In the genomic region with DNA sequence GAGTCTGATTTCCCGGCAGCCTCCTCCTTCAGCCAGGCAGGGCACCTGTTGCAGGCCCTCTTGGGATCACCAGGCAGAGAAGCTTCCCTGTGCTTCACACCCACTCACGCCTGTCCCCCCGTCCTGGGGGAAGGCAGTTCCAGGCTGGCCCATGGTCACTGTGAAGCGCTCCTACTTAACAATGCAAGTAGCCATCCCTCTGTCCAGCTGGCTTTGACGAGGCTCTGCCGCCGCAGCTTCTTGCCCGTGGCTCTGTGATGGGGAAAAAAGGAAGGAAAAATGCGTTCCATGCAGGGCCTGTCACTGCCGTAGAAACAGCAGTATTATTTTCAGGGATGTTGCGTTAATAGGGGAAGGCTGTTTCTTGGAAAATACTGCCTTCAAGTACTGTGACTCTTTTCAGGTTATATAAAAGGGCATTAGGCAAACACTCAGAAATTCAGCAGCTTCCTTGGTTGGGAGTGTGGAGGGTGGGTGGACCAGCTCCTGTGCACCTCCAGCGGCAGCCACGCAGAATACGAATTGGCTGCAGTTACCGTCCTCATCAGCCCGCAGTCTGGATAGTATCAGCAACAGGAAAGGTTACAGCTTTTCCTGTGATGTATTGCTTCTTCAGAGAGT, we compare ENCODE assay signal across 9 cellular contexts.
DNase-seq lines count a peak whose midpoint lies in the region; ATAC-seq and TF ChIP-seq lines count a peak whose summit lies in the region.
"Had no signal": no experiment of that assay in that cellular context is flagged by ENCODE, and none has a peak within 500 bp of the region (broad histone marks: within the 10 kb centered on the region; RNA-seq: fewer than 3 reads in every experiment).

No MANE protein-coding gene starts in this region.

- H3K36me3 Mint-ChIP-seq in HFFc6 (ENCODE audit: low read depth) = peaks cover under 1% of the 10 kb centered on the region; the same call in 1 of the 2 replicates
- no peaks in the 10 kb centered on the region for H3K36me3 Mint-ChIP-seq in central memory CD8-positive, alpha-beta T cell (ENCODE audit: insufficient read depth)

- H3K27me3 ChIP-seq in skeletal muscle satellite cell (ENCODE audit: control insufficient read depth, insufficient read depth, low read length) = no peaks in the 10 kb centered on the region

- peaks cover 22% of the 10 kb centered on the region for H3K4me1 Mint-ChIP-seq in HFFc6 (ENCODE audit: low read depth)
- peaks cover 8% of the 10 kb centered on the region for H3K4me1 Mint-ChIP-seq in central memory CD8-positive, alpha-beta T cell

- no peak for ATAC-seq in central memory CD8-positive, alpha-beta T cell (replicated peaks; ENCODE audit: extremely low read depth, poor library complexity, severe bottlenecking)
- ATAC-seq in left colon (peak; percentile 24), GM18909 (IDR thresholded peaks at IDR 0.05; ENCODE audit: poor library complexity, unreplicated experiment) (no peak)
- ATAC-seq: stimulated activated naive CD8-positive, alpha-beta T cell treated with anti-CD3 and anti-CD28 coated beads, Interleukin-15, amount 100 ng/mL, for 72 hours had no signal

- DNase-seq in HFFc6 (peak; percentile 68), left colon (peak in 1 of 2 donors; percentile 70), AML-193 (lab: John Stamatoyannopoulos, UW) (no peak), NCI-H1105 (lab: John Stamatoyannopoulos, UW) (no peak), COLO668 (lab: John Stamatoyannopoulos, UW; ENCODE audit: unreplicated experiment) (no peak)
- DNase-seq in central memory CD8-positive, alpha-beta T cell (ENCODE audit: low spot score in 2 of 2) = no peak
- DNase-seq: stimulated activated naive CD8-positive, alpha-beta T cell treated with anti-CD3 and anti-CD28 coated beads, Interleukin-15, amount 100 ng/mL, for 72 hours had no signal

- H3K4me1 ChIP-seq in skeletal muscle satellite cell (ENCODE audit: control insufficient read depth, insufficient read depth, low read length) = peaks cover 18% of the 10 kb centered on the region

- peaks cover 4% of the 10 kb centered on the region for H3K27me3 Mint-ChIP-seq in HFFc6 (ENCODE audit: insufficient read depth)
- peaks cover 11% of the 10 kb centered on the region for H3K27me3 Mint-ChIP-seq in central memory CD8-positive, alpha-beta T cell
- H3K27me3 Mint-ChIP-seq: stimulated activated naive CD8-positive, alpha-beta T cell treated with anti-CD3 and anti-CD28 coated beads, Interleukin-15, amount 100 ng/mL, for 72 hours had no signal

- intact Hi-C loops in left colon (cut with DNase I, micrococcal nuclease) = no loop called here

- no peaks in the 10 kb centered on the region for H3K36me3 ChIP-seq in skeletal muscle satellite cell (ENCODE audit: insufficient read depth, low read length)

- H3K9me3 ChIP-seq in skeletal muscle satellite cell (replicated peaks; ENCODE audit: low read length) = no peaks in the 10 kb centered on the region

- H3K4me3 ChIP-seq in skeletal muscle satellite cell (ENCODE audit: low read length) = no peak overlapping the region

- H3K4me3 Mint-ChIP-seq in HFFc6 = peak overlapping the region; percentile 65
- H3K4me3 Mint-ChIP-seq in central memory CD8-positive, alpha-beta T cell = no peak overlapping the region
- H3K4me3 Mint-ChIP-seq: stimulated activated naive CD8-positive, alpha-beta T cell treated with anti-CD3 and anti-CD28 coated beads, Interleukin-15, amount 100 ng/mL, for 72 hours had no signal

- H3K4me2 ChIP-seq in skeletal muscle satellite cell (ENCODE audit: low read length) = peak overlapping the region; percentile 65

- peak overlapping the region; percentile 50 for H3K27ac Mint-ChIP-seq in HFFc6
- peak overlapping the region; percentile 27 for H3K27ac Mint-ChIP-seq in central memory CD8-positive, alpha-beta T cell (ENCODE audit: low read depth)

- peak; percentile 63 for TF ChIP-seq CTCF in HFFc6 (IDR thresholded peaks at IDR 0.05)

- no peak overlapping the region for H3K9ac ChIP-seq in skeletal muscle satellite cell (ENCODE audit: low read depth, low read length)

- H3K9me3 Mint-ChIP-seq in HFFc6 = peaks cover 1% of the 10 kb centered on the region; the same call in 1 of the 2 replicates
- H3K9me3 Mint-ChIP-seq in central memory CD8-positive, alpha-beta T cell = no peaks in the 10 kb centered on the region
- H3K9me3 Mint-ChIP-seq: stimulated activated naive CD8-positive, alpha-beta T cell treated with anti-CD3 and anti-CD28 coated beads, Interleukin-15, amount 100 ng/mL, for 72 hours had no signal
